Comparison of ENCODE assay signal across 8 cellular contexts in the genomic region with DNA sequence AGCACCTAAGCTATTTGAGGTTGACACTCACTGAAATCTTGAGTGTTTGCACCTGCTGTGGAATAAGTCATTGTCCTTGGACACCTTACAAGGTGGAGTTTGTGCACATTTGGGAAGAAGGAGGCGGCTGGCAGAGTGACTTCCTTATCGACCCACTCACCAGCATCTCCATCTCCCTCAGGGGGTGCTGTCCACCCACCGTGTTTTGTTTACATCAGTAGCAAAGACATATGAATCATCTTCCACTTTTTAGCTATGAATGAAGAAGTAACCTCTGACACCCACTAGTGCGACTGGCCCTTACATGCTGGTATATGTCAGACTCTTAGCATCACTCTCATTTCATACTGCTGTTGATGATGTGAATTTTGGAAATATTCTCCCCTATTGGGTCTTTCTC.
DNase-seq lines count a peak whose midpoint lies in the region; ATAC-seq and TF ChIP-seq lines count a peak whose summit lies in the region.

No MANE protein-coding gene starts in this region.

- H4K91ac ChIP-seq in neuronal stem cell (ENCODE audit: low read depth, low read length, poor library complexity), result no peak overlapping the region

- peaks cover 6% of the 10 kb centered on the region for H3K4me1 Mint-ChIP-seq in progenitor cell of endocrine pancreas (ENCODE audit: low read depth)

- no peaks in the 10 kb centered on the region for H3K36me3 ChIP-seq in psoas muscle (ENCODE audit: insufficient read depth in 1 of 2, low read depth in 1 of 2)
- no peaks in the 10 kb centered on the region for H3K36me3 ChIP-seq in neuronal stem cell (replicated peaks in 1 of 2; ENCODE audit: control insufficient read depth in 2 of 2, insufficient read depth in 2 of 2, low read length in 2 of 2)
- H3K36me3 ChIP-seq in mesendoderm (ENCODE audit: control insufficient read depth, insufficient read depth, low read length), result no peaks in the 10 kb centered on the region

- no peak overlapping the region for H3K27ac Mint-ChIP-seq in progenitor cell of endocrine pancreas

- H2BK120ac ChIP-seq in neuronal stem cell (ENCODE audit: low read depth, low read length) (no peak overlapping the region), mesendoderm (ENCODE audit: low read depth, low read length) (no peak overlapping the region)

- no peak overlapping the region for H2AFZ ChIP-seq in neuronal stem cell (ENCODE audit: low read length)

- H3K4me3 ChIP-seq in psoas muscle, result no peak overlapping the region
- H3K4me3 ChIP-seq in neuronal stem cell (ENCODE audit: low read length in 2 of 2), result no peak overlapping the region
- no peak overlapping the region for H3K4me3 ChIP-seq in mesendoderm (ENCODE audit: low read length)

- H3K9me3 ChIP-seq in psoas muscle (no peaks in the 10 kb centered on the region), neuronal stem cell (replicated peaks in 1 of 2; ENCODE audit: control insufficient read depth in 2 of 2, insufficient read depth in 1 of 2, low read depth in 1 of 2, low read length in 2 of 2) (no peaks in the 10 kb centered on the region)

- H3K4ac ChIP-seq in neuronal stem cell (ENCODE audit: low read length), result no peak overlapping the region
- H3K4ac ChIP-seq in mesendoderm (ENCODE audit: low read depth, low read length), result no peak overlapping the region

- ATAC-seq in psoas muscle, result peak; percentile 53 to 80 (median 68)

- H3K79me1 ChIP-seq in neuronal stem cell (ENCODE audit: low read depth, low read length), result no peaks in the 10 kb centered on the region
- no peaks in the 10 kb centered on the region for H3K79me1 ChIP-seq in mesendoderm (ENCODE audit: low read length)

- H4K5ac ChIP-seq in mesendoderm (ENCODE audit: low read length), result no peak overlapping the region

- H3K4me2 ChIP-seq in neuronal stem cell (ENCODE audit: insufficient read depth, low read length, poor library complexity, severe bottlenecking) (no peak overlapping the region), mesendoderm (ENCODE audit: low read length) (no peak overlapping the region)

- H3K9ac ChIP-seq in neuronal stem cell (ENCODE audit: low read depth, low read length, poor library complexity) (no peak overlapping the region), mesendoderm (ENCODE audit: low read length) (no peak overlapping the region)

- no peaks in the 10 kb centered on the region for H3K9me3 Mint-ChIP-seq in progenitor cell of endocrine pancreas (ENCODE audit: low read depth)

- H3K79me2 ChIP-seq in mesendoderm (ENCODE audit: control insufficient read depth, insufficient read depth, low read length), result no peaks in the 10 kb centered on the region

- H3K23ac ChIP-seq in neuronal stem cell (ENCODE audit: low read depth, low read length, poor library complexity) (no peak overlapping the region), mesendoderm (ENCODE audit: low read length) (no peak overlapping the region)

- H2AK5ac ChIP-seq in neuronal stem cell (ENCODE audit: low read depth, low read length) (no peak overlapping the region), mesendoderm (ENCODE audit: low read length) (no peak overlapping the region)

- H3K18ac ChIP-seq in neuronal stem cell (ENCODE audit: low read length) (no peak overlapping the region), mesendoderm (ENCODE audit: low read length) (no peak overlapping the region)

- intact Hi-C loops in psoas muscle (cut with DNase I), result loop anchor here in 1 of 2 donors (5.0 kb wide), 1 partner anchor 190 kb away; no protein-coding TSS in a partner anchor

- H4K8ac ChIP-seq in neuronal stem cell (ENCODE audit: low read depth, low read length) (no peak overlapping the region), mesendoderm (ENCODE audit: low read depth, low read length) (no peak overlapping the region)

- no peaks in the 10 kb centered on the region for H3K27me3 ChIP-seq in psoas muscle (ENCODE audit: insufficient read depth in 3 of 3, low read length in 2 of 3)
- no peaks in the 10 kb centered on the region for H3K27me3 ChIP-seq in neuronal stem cell (ENCODE audit: control insufficient read depth in 3 of 3, insufficient read depth in 3 of 3, low read depth in 1 of 3, low read length in 3 of 3)
- H3K27me3 ChIP-seq in mesendoderm (ENCODE audit: insufficient read depth, low read length, poor library complexity), result no peaks in the 10 kb centered on the region

- H2BK5ac ChIP-seq in neuronal stem cell (ENCODE audit: low read length) (no peak overlapping the region), mesendoderm (ENCODE audit: low read length) (no peak overlapping the region)

- H3K36me3 Mint-ChIP-seq in progenitor cell of endocrine pancreas (ENCODE audit: insufficient read depth), result no peaks in the 10 kb centered on the region

- H2BK15ac ChIP-seq in neuronal stem cell (ENCODE audit: low read length), result no peak overlapping the region
- no peak overlapping the region for H2BK15ac ChIP-seq in mesendoderm (replicated peaks; ENCODE audit: low read depth)

- H3K56ac ChIP-seq in mesendoderm (ENCODE audit: low read length), result no peak overlapping the region

- H3K4me3 Mint-ChIP-seq in progenitor cell of endocrine pancreas (ENCODE audit: low read depth), result no peak overlapping the region

- TF ChIP-seq CTCF in psoas muscle (IDR thresholded peaks at IDR 0.05) (no peak), progenitor cell of endocrine pancreas (IDR thresholded peaks at IDR 0.05; ENCODE audit: unreplicated experiment) (no peak)

- no peak overlapping the region for H2BK12ac ChIP-seq in neuronal stem cell (ENCODE audit: low read length)

- WGBS in psoas muscle, 3 donors, result 56 to 70% (median 64%) methylated on average over 4 of the region's 4 CpGs
- no CpG with 5 or more reads among the region's 4 CpGs for WGBS in neuronal stem cell (ENCODE audit: extremely low coverage in 2 of 2, insufficient read length in 2 of 2, insufficient replicate concordance in 1 of 2), 2 donors
- WGBS in mesendoderm (ENCODE audit: extremely low coverage, insufficient coverage, low lambda C conversion rate), result no CpG with 5 or more reads among the region's 4 CpGs

- DNase-seq in activated T-cell treated with anti-CD3 and anti-CD28 coated beads for 24 hours (ENCODE audit: low read depth), result peak; percentile 5
- DNase-seq in activated T-cell treated with anti-CD3 and anti-CD28 coated beads for 4 hours, result no peak
- peak; percentile 44 to 82 for DNase-seq in NOMO-1 (lab: John Stamatoyannopoulos, UW; ENCODE audit: unreplicated experiment in 2 of 2)
- DNase-seq in psoas muscle, result no peak
- no peak for DNase-seq in progenitor cell of endocrine pancreas (ENCODE audit: low spot score, unreplicated experiment)
- DNase-seq in neuronal stem cell (ENCODE audit: low spot score), result no peak
- no peak for DNase-seq in mesendoderm

- no peaks in the 10 kb centered on the region for H3K27me3 Mint-ChIP-seq in progenitor cell of endocrine pancreas

- peak overlapping the region; percentile 94 for H3K27ac ChIP-seq in angular gyrus (ENCODE audit: low read depth, low read length)
- peak overlapping the region; percentile 71 for H3K27ac ChIP-seq in psoas muscle
- H3K27ac ChIP-seq in neuronal stem cell (replicated peaks; ENCODE audit: low read length), result no peak overlapping the region
- no peak overlapping the region for H3K27ac ChIP-seq in mesendoderm (ENCODE audit: low read depth, low read length)

- H3K14ac ChIP-seq in neuronal stem cell (ENCODE audit: low read length), result no peak overlapping the region

- peaks cover 15% of the 10 kb centered on the region for H3K4me1 ChIP-seq in psoas muscle
- H3K4me1 ChIP-seq in neuronal stem cell (ENCODE audit: control insufficient read depth in 2 of 2, insufficient read depth in 1 of 2, low read depth in 1 of 2, low read length in 2 of 2), result peaks cover 4 to 6% of the 10 kb centered on the region in 2 donors
- H3K4me1 ChIP-seq in mesendoderm (ENCODE audit: control insufficient read depth, low read depth, low read length), result no peaks in the 10 kb centered on the region

Comparison
In these comparisons a context has a peak if more than half of its experiments do, and no peak if none do; other contexts are left out.
1. DNase-seq: peak in activated T-cell treated with anti-CD3 and anti-CD28 coated beads for 24 hours (single experiment) and NOMO-1 (2 of 2); none in activated T-cell treated with anti-CD3 and anti-CD28 coated beads for 4 hours (single experiment), psoas muscle (0 of 2), progenitor cell of endocrine pancreas (single experiment), neuronal stem cell (single experiment) and mesendoderm (single experiment).
2. H3K27ac ChIP-seq: peak in angular gyrus (single experiment) and psoas muscle (single experiment); none in neuronal stem cell (single experiment) and mesendoderm (single experiment).